In the genomic region with DNA sequence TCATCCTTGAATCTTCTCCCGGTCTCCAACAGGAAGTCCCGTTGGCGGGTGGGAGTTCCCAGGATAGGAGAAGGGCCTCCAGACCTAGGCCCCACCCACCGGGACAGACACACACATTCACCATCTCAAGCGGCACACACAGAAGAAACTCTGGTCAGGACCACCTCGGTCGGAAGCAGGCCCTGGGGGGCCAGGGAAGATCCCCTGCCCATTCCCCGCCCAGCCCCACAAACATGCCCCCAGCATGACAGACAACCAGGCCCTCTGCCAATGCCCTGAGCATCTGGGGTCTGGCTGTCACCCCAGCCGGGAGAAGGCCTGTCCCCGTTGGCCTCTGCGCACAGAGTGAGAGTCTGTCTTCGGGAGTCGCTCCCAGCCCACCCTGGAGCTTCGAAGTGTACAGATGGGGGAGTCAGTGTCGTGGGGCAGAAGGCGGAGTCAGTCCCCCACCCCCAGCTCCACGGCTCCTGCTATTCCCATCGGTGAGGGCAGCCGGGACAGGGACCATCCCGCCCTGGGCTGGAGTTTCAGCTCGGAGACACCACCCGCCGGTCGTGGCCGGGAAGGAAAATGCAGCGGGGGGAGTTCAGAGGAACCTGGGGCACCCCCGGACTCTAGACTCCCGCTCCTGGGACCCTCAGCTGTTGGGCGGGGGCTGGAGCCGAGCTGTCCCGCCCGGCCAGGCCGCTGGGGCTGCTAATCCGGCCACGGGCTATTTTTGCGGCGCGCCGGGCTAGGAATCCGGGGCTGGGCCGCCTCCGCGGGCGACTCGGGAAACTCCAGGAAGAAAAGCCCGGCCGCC, we compare ENCODE assay signal across 8 cellular contexts. TPM values are rescaled to one million over a fixed set of nuclear protein-coding genes. Genes with fewer than 3 reads are reported as not detected.
DNase-seq lines count a peak whose midpoint lies in the region; ATAC-seq and TF ChIP-seq lines count a peak whose summit lies in the region.

No MANE protein-coding gene starts in this region.

- ATAC-seq in GM19035 (IDR thresholded peaks at IDR 0.05; ENCODE audit: unreplicated experiment) = no peak
- ATAC-seq in HG02610 (IDR thresholded peaks at IDR 0.05; ENCODE audit: unreplicated experiment) = no peak

- H3K27ac ChIP-seq in esophagus muscularis mucosa (replicated peaks in 1 of 4) = peak overlapping the region; percentile 94 to 97 (median 96)

- peak; percentile 24 for TF ChIP-seq POLR2A in esophagus muscularis mucosa (IDR thresholded peaks at IDR 0.05; ENCODE audit: low read depth)

- TF ChIP-seq EP300 in esophagus muscularis mucosa (IDR thresholded peaks at IDR 0.05) = no peak

- H3K36me3 ChIP-seq in GM06990 (ENCODE audit: control insufficient read depth, insufficient read depth, low read length) (no peaks in the 10 kb centered on the region), esophagus muscularis mucosa (no peaks in the 10 kb centered on the region)

- in situ Hi-C loops in G401 (cut with HindIII; ENCODE audit: low sequenced_read_pairs) = no loop called here

- no peaks in the 10 kb centered on the region for H3K9me3 ChIP-seq in esophagus muscularis mucosa

- DNase-seq in GM06990 (ENCODE audit: extremely low read depth, insufficient read length) = no peak
- peak; percentile 87 for DNase-seq in RPMI7951 (ENCODE audit: low read depth)
- no peak for DNase-seq in esophagus muscularis mucosa (ENCODE audit: extremely low spot score)
- no peak for DNase-seq in G401 (ENCODE audit: low spot score)
- no peak for DNase-seq in stimulated activated CD4-positive, alpha-beta T cell treated with anti-CD3 and anti-CD28 coated beads, Interleukin-4, amount 100 ng/mL, for 4 hours

- H3K27ac Mint-ChIP-seq in nephron = peak overlapping the region; percentile 87 to 96 (median 95)

- H3K27me3 ChIP-seq in GM06990 (replicated peaks; ENCODE audit: control insufficient read depth, insufficient read depth, low read length) (peaks cover 3% of the 10 kb centered on the region), esophagus muscularis mucosa (no peaks in the 10 kb centered on the region)

- intact Hi-C loops in esophagus muscularis mucosa (cut with DNase I) = no loop called here

- H3K4me3 Mint-ChIP-seq in nephron = peak overlapping the region; percentile 85 to 95 (median 91)

- TF ChIP-seq CTCF in GM06990 (IDR thresholded peaks at IDR 0.05; ENCODE audit: insufficient read depth, low read length, poor library complexity, severe bottlenecking) (no peak), esophagus muscularis mucosa (IDR thresholded peaks at IDR 0.05) (peak in 2 of 3 experiments; percentile 9 to 26), nephron (IDR thresholded peaks at IDR 0.05; ENCODE audit: unreplicated experiment in 3 of 3) (no peak)

- no peaks in the 10 kb centered on the region for H3K36me3 Mint-ChIP-seq in nephron (ENCODE audit: low read depth)

- peak overlapping the region; percentile 15 for H3K4me3 ChIP-seq in GM06990 (replicated peaks; ENCODE audit: low read depth, low read length)
- peak overlapping the region; percentile 78 to 92 (median 89) for H3K4me3 ChIP-seq in esophagus muscularis mucosa

- peaks cover 61% of the 10 kb centered on the region for H3K4me1 Mint-ChIP-seq in nephron

- H3K27me3 Mint-ChIP-seq in nephron (ENCODE audit: low read depth) = no peaks in the 10 kb centered on the region

- 4% methylated on average over 14 of the region's 47 CpGs for WGBS in esophagus muscularis mucosa

- no peaks in the 10 kb centered on the region for H3K9me3 Mint-ChIP-seq in nephron

- peaks cover 85 to 96% (median 93%) of the 10 kb centered on the region in 4 donors for H3K4me1 ChIP-seq in esophagus muscularis mucosa

RNA-seq across cellular contexts. Expression of gene RHBDF1, which starts 0.7 kb away (rescaled TPM):
- total RNA-seq in RPMI7951 (2014; rRNA removed; shearing (Covaris generic)) = 14.6 and 19.9 TPM in 2 replicates
- 10 to 100 TPM; 26.7 to 43.0 (median 30.2) TPM for total RNA-seq in esophagus muscularis mucosa
- total RNA-seq in G401 (2014; rRNA removed; shearing (Covaris generic)) = 21.4 and 24.9 TPM in 2 replicates

RNA-seq across cellular contexts. Expression of gene MPG, which starts 6.3 kb away (rescaled TPM):
- total RNA-seq in RPMI7951 (2014; rRNA removed; shearing (Covaris generic)) = 80.5 and 88.8 TPM in 2 replicates
- 100 to 1,000 TPM in 2 of 4 donors, 10 to 100 TPM in 2; 70.2 to 120 (median 106) TPM for total RNA-seq in esophagus muscularis mucosa
- 158 and 323 TPM in 2 replicates for total RNA-seq in G401 (2014; rRNA removed; shearing (Covaris generic))

RNA-seq across cellular contexts. Expression of gene SNRNP25, which starts 18.1 kb away (rescaled TPM):
- 39.0 and 49.0 TPM in 2 replicates for total RNA-seq in RPMI7951 (2014; rRNA removed; shearing (Covaris generic))
- 10 to 100 TPM; 22.0 to 33.6 (median 25.7) TPM for total RNA-seq in esophagus muscularis mucosa
- 53.9 and 57.0 TPM in 2 replicates for total RNA-seq in G401 (2014; rRNA removed; shearing (Covaris generic))

RNA-seq across cellular contexts. Expression of gene POLR3K, which starts 18.3 kb away (rescaled TPM):
- total RNA-seq in RPMI7951 (2014; rRNA removed; shearing (Covaris generic)) = 7.2 and 12.7 TPM in 2 replicates
- total RNA-seq in esophagus muscularis mucosa = 1 to 10 TPM; 3.3 to 3.8 (median 3.7) TPM
- 19.2 and 36.9 TPM in 2 replicates for total RNA-seq in G401 (2014; rRNA removed; shearing (Covaris generic))

Comparison
In these comparisons a context has a peak if more than half of its experiments do, and no peak if none do; other contexts are left out.
1. CTCF ChIP-seq: peak in esophagus muscularis mucosa (2 of 3); none in GM06990 (single experiment) and nephron (0 of 3).